9 cellular contexts compared by ENCODE assay signal in the genomic region with DNA sequence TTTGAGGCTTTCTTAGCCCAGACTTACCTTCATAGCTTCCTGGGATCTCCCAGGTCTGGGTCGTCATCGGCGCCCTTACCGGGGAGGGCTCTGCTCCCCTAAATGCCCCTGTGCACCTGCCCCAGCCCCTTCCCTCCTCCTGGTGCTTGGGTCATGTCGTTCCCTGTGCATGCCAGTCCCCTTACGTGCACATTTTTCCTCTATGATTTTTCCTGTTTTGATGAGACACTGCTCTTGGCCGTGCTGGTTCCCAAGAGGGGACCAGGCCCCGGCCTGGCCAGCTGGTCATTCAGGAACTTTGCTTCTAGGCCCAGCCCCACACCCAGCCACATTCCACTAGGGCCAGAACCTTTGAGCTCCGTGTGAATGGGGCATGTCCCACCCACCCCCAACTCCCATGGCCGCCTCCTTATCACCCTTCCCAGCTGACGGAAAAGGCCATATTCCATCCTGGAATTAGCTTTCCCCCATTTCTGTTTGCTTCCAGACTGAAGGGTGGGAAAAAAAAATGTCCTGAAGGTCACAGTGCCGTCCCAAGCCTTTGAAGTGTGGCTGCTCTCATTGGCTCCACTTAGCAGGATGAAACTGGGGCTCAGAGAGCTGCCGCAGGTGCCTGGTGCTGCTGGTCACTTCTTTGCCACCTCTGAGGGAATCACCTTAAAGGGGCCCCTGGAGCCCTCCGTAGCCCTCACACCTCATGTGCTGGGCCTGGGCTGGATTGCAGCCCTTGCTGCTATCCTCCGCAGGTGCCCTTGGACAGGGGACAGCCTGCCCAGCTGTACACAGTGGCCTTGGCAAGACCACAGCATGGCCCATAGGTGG. TPM values are rescaled to one million over a fixed set of nuclear protein-coding genes. Genes with fewer than 3 reads are reported as not detected.
DNase-seq lines count a peak whose midpoint lies in the region; ATAC-seq and TF ChIP-seq lines count a peak whose summit lies in the region.
"Had no signal": no experiment of that assay in that cellular context is flagged by ENCODE, and none has a peak within 500 bp of the region (broad histone marks: within the 10 kb centered on the region; RNA-seq: fewer than 3 reads in every experiment).

No MANE protein-coding gene starts in this region.

- H3K27me3 ChIP-seq in BLaER1, result no peaks in the 10 kb centered on the region

- no peaks in the 10 kb centered on the region for H3K9me3 Mint-ChIP-seq in progenitor cell of endocrine pancreas (ENCODE audit: low read depth)

- ATAC-seq in Right ventricle myocardium superior (ENCODE audit: poor library complexity) (peak; percentile 38), HG03439 (IDR thresholded peaks at IDR 0.05; ENCODE audit: unreplicated experiment) (no peak)

- peaks cover 97% of the 10 kb centered on the region for H3K36me3 ChIP-seq in BLaER1

- no peaks in the 10 kb centered on the region for H3K9me3 ChIP-seq in BLaER1

- peak overlapping the region; percentile 62 for H3K4me3 Mint-ChIP-seq in progenitor cell of endocrine pancreas (ENCODE audit: low read depth)

- peaks cover 3% of the 10 kb centered on the region for H3K36me3 Mint-ChIP-seq in progenitor cell of endocrine pancreas (ENCODE audit: insufficient read depth)

- H3K27ac Mint-ChIP-seq in progenitor cell of endocrine pancreas, result peak overlapping the region; percentile 91

- TF ChIP-seq CTCF in VCaP (conservative IDR thresholded peaks at IDR 0.05) (no peak), progenitor cell of endocrine pancreas (IDR thresholded peaks at IDR 0.05; ENCODE audit: unreplicated experiment) (no peak)

- H3K27me3 Mint-ChIP-seq in progenitor cell of endocrine pancreas, result no peaks in the 10 kb centered on the region

- DNase-seq in Right ventricle myocardium superior (peak; percentile 90), progenitor cell of endocrine pancreas (ENCODE audit: low spot score, unreplicated experiment) (no peak), NCI-H510A (lab: John Stamatoyannopoulos, UW) (no peak), anterior cingulate cortex (lab: John Stamatoyannopoulos, UW) (no peak)
- no peak for DNase-seq in activated CD4-positive, alpha-beta T cell treated with anti-CD3 and anti-CD28 coated beads for 4 hours
- DNase-seq: DMS 273 treated with DMSO at 0.1 percent for 48 hours had no signal

- H4K20me1 ChIP-seq in BLaER1, result peaks cover 100% of the 10 kb centered on the region

- peaks cover 95% of the 10 kb centered on the region for H3K4me1 ChIP-seq in BLaER1

- H3K9ac ChIP-seq in BLaER1, result peak overlapping the region; percentile 61

- H3K27ac ChIP-seq in BLaER1 (peak overlapping the region; percentile 70), VCaP (peak overlapping the region; percentile 55)

- H3K4me3 ChIP-seq in BLaER1, result no peak overlapping the region

- H3K4me1 Mint-ChIP-seq in progenitor cell of endocrine pancreas (ENCODE audit: low read depth), result peaks cover 27% of the 10 kb centered on the region

- intact Hi-C loops in Right ventricle myocardium superior (cut with DNase I), result loop anchor here (5.0 kb wide), 1 partner anchor 43 kb away; no protein-coding TSS in a partner anchor

- H3K4me2 ChIP-seq in BLaER1, result peak overlapping the region; percentile 61

RNA-seq across cellular contexts. Expression of a gene that starts 25.1 kb away (rescaled TPM):
- total RNA-seq in Right ventricle myocardium superior (75.5 TPM), progenitor cell of endocrine pancreas (150 and 158 TPM in 2 replicates)
